ENCODE assay signal across 21 cellular contexts in genomic region chr9:132806306-132806705, GRCh38.
"Had no signal": no experiment of that assay in that cellular context is flagged by ENCODE, and none has a peak within 500 bp of the region (broad histone marks: within the 10 kb centered on the region; RNA-seq: fewer than 3 reads in every experiment).

No MANE protein-coding gene starts in this region.

- H3K4me1 ChIP-seq: esophagus squamous epithelium, sigmoid colon, upper lobe of left lung had no signal

- H3K4me1 Mint-ChIP-seq: stimulated activated naive CD8-positive, alpha-beta T cell treated with anti-CD3 and anti-CD28 coated beads, Interleukin-15, amount 100 ng/mL, for 72 hours had no signal

- H3K36me3 ChIP-seq: esophagus squamous epithelium, ovary, sigmoid colon, upper lobe of left lung had no signal

- H3K36me3 Mint-ChIP-seq: activated naive CD4-positive, alpha-beta T cell treated with anti-CD3 and anti-CD28 coated beads, Interleukin-2, amount 50 U/mL, for 72 hours; naive thymus-derived CD8-positive, alpha-beta T cell; stimulated activated effector memory CD8-positive, alpha-beta T cell treated with anti-CD3 and anti-CD28 coated beads, Interleukin-12 subunit alpha, Interleukin-12 subunit beta, amount 100 ng/mL, for 72 hours had no signal

- ATAC-seq: activated naive CD4-positive, alpha-beta T cell treated with anti-CD3 and anti-CD28 coated beads, Interleukin-2, amount 50 U/mL, for 72 hours; activated T-cell treated with anti-CD3 and anti-CD28 coated beads, Interleukin-2, amount 50 U/mL, for 72 hours; naive thymus-derived CD8-positive, alpha-beta T cell; stimulated activated effector memory CD8-positive, alpha-beta T cell treated with anti-CD3 and anti-CD28 coated beads, Interleukin-12 subunit alpha, Interleukin-12 subunit beta, amount 100 ng/mL, for 72 hours; stimulated activated naive CD8-positive, alpha-beta T cell treated with anti-CD3 and anti-CD28 coated beads, Interleukin-15, amount 100 ng/mL, for 72 hours had no signal

- DNase-seq: activated CD4-positive, alpha-beta memory T cell treated with anti-CD3 and anti-CD28 coated beads, Interleukin-2, amount 10 ng/mL, durations not matched to agents 7 days and 5 days; activated CD4-positive, alpha-beta T cell treated with anti-CD3 and anti-CD28 coated beads for 1 hour; activated CD4-positive, alpha-beta T cell treated with anti-CD3 and anti-CD28 coated beads, Interleukin-2, amount 10 ng/mL, durations not matched to agents 7 days and 5 days; activated naive CD4-positive, alpha-beta T cell; activated T-cell treated with anti-CD3 and anti-CD28 coated beads, Interleukin-2, amount 50 U/mL, for 72 hours; esophagus squamous epithelium; foreskin melanocyte; naive thymus-derived CD8-positive, alpha-beta T cell; ovary; sigmoid colon; small intestine; stimulated activated CD4-positive, alpha-beta T cell treated with anti-CD3 and anti-CD28 coated beads, Interleukin-4, amount 100 ng/mL, for 24 hours; stimulated activated naive CD8-positive, alpha-beta T cell treated with anti-CD3 and anti-CD28 coated beads, Interleukin-15, amount 100 ng/mL, for 72 hours; substantia nigra; T-helper 2 cell; upper lobe of left lung had no signal

- H3K9me3 Mint-ChIP-seq: activated CD4-positive, alpha-beta memory T cell treated with anti-CD3 and anti-CD28 coated beads, Interleukin-2, amount 10 ng/mL, durations not matched to agents 7 days and 5 days; activated CD4-positive, alpha-beta T cell treated with anti-CD3 and anti-CD28 coated beads, Interleukin-2, amount 10 ng/mL, durations not matched to agents 7 days and 5 days; activated naive CD4-positive, alpha-beta T cell treated with anti-CD3 and anti-CD28 coated beads, Interleukin-2, amount 50 U/mL, for 72 hours; activated T-cell treated with anti-CD3 and anti-CD28 coated beads, Interleukin-2, amount 50 U/mL, for 72 hours; central memory CD8-positive, alpha-beta T cell; naive thymus-derived CD8-positive, alpha-beta T cell; stimulated activated effector memory CD8-positive, alpha-beta T cell treated with anti-CD3 and anti-CD28 coated beads, Interleukin-12 subunit alpha, Interleukin-12 subunit beta, amount 100 ng/mL, for 72 hours; stimulated activated naive CD8-positive, alpha-beta T cell treated with anti-CD3 and anti-CD28 coated beads, Interleukin-15, amount 100 ng/mL, for 72 hours had no signal

- H3K9me3 ChIP-seq: esophagus squamous epithelium, ovary, sigmoid colon, upper lobe of left lung had no signal

- H3K27ac ChIP-seq: esophagus squamous epithelium, ovary, sigmoid colon, upper lobe of left lung had no signal

- H3K27me3 ChIP-seq: ovary, upper lobe of left lung had no signal

- H3K4me3 Mint-ChIP-seq: activated CD4-positive, alpha-beta memory T cell treated with anti-CD3 and anti-CD28 coated beads, Interleukin-2, amount 10 ng/mL, durations not matched to agents 7 days and 5 days; activated CD4-positive, alpha-beta T cell treated with anti-CD3 and anti-CD28 coated beads, Interleukin-2, amount 10 ng/mL, durations not matched to agents 7 days and 5 days; activated T-cell treated with anti-CD3 and anti-CD28 coated beads, Interleukin-2, amount 50 U/mL, for 72 hours; central memory CD8-positive, alpha-beta T cell; dendritic cell treated with granulocyte-macrophage colony-stimulating factor and Interleukin-4, amounts not matched to agents 40 ng/mL and 50 ng/mL, for 4 days; naive thymus-derived CD8-positive, alpha-beta T cell; stimulated activated effector memory CD8-positive, alpha-beta T cell treated with anti-CD3 and anti-CD28 coated beads, Interleukin-12 subunit alpha, Interleukin-12 subunit beta, amount 100 ng/mL, for 72 hours; stimulated activated naive CD8-positive, alpha-beta T cell treated with anti-CD3 and anti-CD28 coated beads, Interleukin-15, amount 100 ng/mL, for 72 hours had no signal

- H3K27ac Mint-ChIP-seq: activated CD4-positive, alpha-beta memory T cell treated with anti-CD3 and anti-CD28 coated beads, Interleukin-2, amount 10 ng/mL, durations not matched to agents 7 days and 5 days; activated CD4-positive, alpha-beta T cell treated with anti-CD3 and anti-CD28 coated beads, Interleukin-2, amount 10 ng/mL, durations not matched to agents 7 days and 5 days; activated naive CD4-positive, alpha-beta T cell treated with anti-CD3 and anti-CD28 coated beads, Interleukin-2, amount 50 U/mL, for 72 hours; activated T-cell treated with anti-CD3 and anti-CD28 coated beads, Interleukin-2, amount 50 U/mL, for 72 hours; dendritic cell treated with granulocyte-macrophage colony-stimulating factor and Interleukin-4, amounts not matched to agents 40 ng/mL and 50 ng/mL, for 4 days; naive thymus-derived CD8-positive, alpha-beta T cell; progenitor cell of endocrine pancreas; stimulated activated effector memory CD8-positive, alpha-beta T cell treated with anti-CD3 and anti-CD28 coated beads, Interleukin-12 subunit alpha, Interleukin-12 subunit beta, amount 100 ng/mL, for 72 hours; stimulated activated naive CD8-positive, alpha-beta T cell treated with anti-CD3 and anti-CD28 coated beads, Interleukin-15, amount 100 ng/mL, for 72 hours had no signal

- H3K4me3 ChIP-seq: esophagus squamous epithelium, ovary, sigmoid colon, upper lobe of left lung had no signal
